8 cellular contexts compared by ENCODE assay signal in genomic region chr15:94206463-94207167, GRCh38. TPM values are rescaled to one million over a fixed set of nuclear protein-coding genes. Genes with fewer than 3 reads are reported as not detected.
DNase-seq lines count a peak whose midpoint lies in the region; ATAC-seq and TF ChIP-seq lines count a peak whose summit lies in the region.

No MANE protein-coding gene starts in this region.

- TF ChIP-seq CTCF in HL-60 (IDR thresholded peaks at IDR 0.05; ENCODE audit: insufficient read depth, low read length) (no peak), neutrophil (IDR thresholded peaks at IDR 0.05) (no peak)

- H3K36me3 Mint-ChIP-seq in activated T-helper 17 cell treated with anti-CD3 and anti-CD28 coated beads, Interleukin-2, amount 50 U/mL, for 72 hours (ENCODE audit: low read depth) = no peaks in the 10 kb centered on the region

- H3K9me3 ChIP-seq in neutrophil = no peaks in the 10 kb centered on the region

- H3K27me3 ChIP-seq in HL-60 (ENCODE audit: insufficient read depth, poor library complexity, severe bottlenecking) = no peaks in the 10 kb centered on the region
- no peaks in the 10 kb centered on the region for H3K27me3 ChIP-seq in neutrophil

- peak overlapping the region; percentile 64 for H3K4me3 Mint-ChIP-seq in activated T-helper 17 cell treated with anti-CD3 and anti-CD28 coated beads, Interleukin-2, amount 50 U/mL, for 72 hours

- H3K4me1 Mint-ChIP-seq in activated T-helper 17 cell treated with anti-CD3 and anti-CD28 coated beads, Interleukin-2, amount 50 U/mL, for 72 hours = peaks cover 12% of the 10 kb centered on the region

- peak overlapping the region; percentile 89 for H3K27ac ChIP-seq in HL-60 (replicated peaks)
- peak overlapping the region; percentile 81 for H3K27ac ChIP-seq in neutrophil

- H3K4me1 ChIP-seq in neutrophil (ENCODE audit: control insufficient read depth in 1 of 2, insufficient read depth in 1 of 2, low read depth in 1 of 2, low read length in 1 of 2) = peaks cover 27% of the 10 kb centered on the region in 2 experiments

- H3K27ac Mint-ChIP-seq in activated T-helper 17 cell treated with anti-CD3 and anti-CD28 coated beads, Interleukin-2, amount 50 U/mL, for 72 hours = peak overlapping the region; percentile 68

- H3K36me3 ChIP-seq in neutrophil = no peaks in the 10 kb centered on the region

- DNase-seq in GDM1 (lab: John Stamatoyannopoulos, UW) (peak; percentile 90), HL-60 (ENCODE audit: low read depth in 1 of 2, low spot score in 1 of 2) (peak in 1 of 2 experiments; percentile 94), NCI-H748 (lab: John Stamatoyannopoulos, UW; ENCODE audit: unreplicated experiment) (no peak)

- H3K4me3 ChIP-seq in HL-60 (replicated peaks; ENCODE audit: insufficient read depth, low read length) = no peak overlapping the region
- peak overlapping the region; percentile 46 to 51 for H3K4me3 ChIP-seq in neutrophil (ENCODE audit: low read depth in 1 of 2, low read length in 1 of 2)

- H3K9me3 Mint-ChIP-seq in activated T-helper 17 cell treated with anti-CD3 and anti-CD28 coated beads, Interleukin-2, amount 50 U/mL, for 72 hours = no peaks in the 10 kb centered on the region

- H3K27me3 Mint-ChIP-seq in activated T-helper 17 cell treated with anti-CD3 and anti-CD28 coated beads, Interleukin-2, amount 50 U/mL, for 72 hours = peaks cover 5% of the 10 kb centered on the region

- ATAC-seq in activated T-helper 17 cell treated with anti-CD3 and anti-CD28 coated beads, Interleukin-2, amount 50 U/mL, for 72 hours (replicated peaks) = peak; percentile 96
- no peak for ATAC-seq in HG02840 (IDR thresholded peaks at IDR 0.05; ENCODE audit: low FRiP score, unreplicated experiment)
- ATAC-seq in HG03460 (IDR thresholded peaks at IDR 0.05; ENCODE audit: unreplicated experiment) = no peak
- no peak for ATAC-seq in GM18867 (IDR thresholded peaks at IDR 0.05; ENCODE audit: unreplicated experiment)

RNA-seq across cellular contexts. Expression of gene MCTP2, which starts 24.7 kb away (rescaled TPM):
- total RNA-seq in activated T-helper 17 cell treated with anti-CD3 and anti-CD28 coated beads, Interleukin-2, amount 50 U/mL, for 72 hours = 10 to 100 TPM; 19.6 to 32.9 TPM
